Comparison of ENCODE assay signal across 23 cellular contexts in the genomic region with DNA sequence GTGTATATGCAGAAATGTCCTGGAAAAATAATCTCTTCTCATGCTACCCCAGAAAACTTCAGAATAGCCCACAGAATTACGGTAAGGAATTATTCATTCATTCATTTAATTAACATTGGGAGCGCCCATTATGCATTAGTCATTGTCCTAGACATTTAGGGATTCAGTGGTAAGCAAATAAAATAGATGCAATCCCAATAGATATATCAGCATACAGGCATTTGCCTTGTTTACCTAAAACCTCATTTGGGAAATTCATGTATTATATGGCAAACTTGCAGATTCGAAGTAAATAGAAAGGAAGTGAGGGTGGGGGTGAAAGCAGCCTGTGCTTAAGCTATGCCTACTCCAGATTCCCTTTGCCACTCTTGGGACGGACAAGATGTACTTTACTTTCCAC.
DNase-seq lines count a peak whose midpoint lies in the region; ATAC-seq, FAIRE-seq and TF ChIP-seq lines count a peak whose summit lies in the region.
"Had no signal": no experiment of that assay in that cellular context is flagged by ENCODE, and none has a peak within 500 bp of the region (broad histone marks: within the 10 kb centered on the region; RNA-seq: fewer than 3 reads in every experiment).

No MANE protein-coding gene starts in this region.

- no peaks in the 10 kb centered on the region for H3K9me3 ChIP-seq in A549
- no peaks in the 10 kb centered on the region for H3K9me3 ChIP-seq in smooth muscle cell (replicated peaks; ENCODE audit: low read depth)
- no peaks in the 10 kb centered on the region for H3K9me3 ChIP-seq in HAP-1
- H3K9me3 ChIP-seq: BE2C; BLaER1 treated with 17β-estradiol and CSF1 and Interleukin-3, amounts not matched to agents 10 nM and 100 nM had no signal

- CTCF ChIA-PET in A549 (lab: Yijun Ruan, JAX), result interaction anchor here (0.6 to 2.1 kb wide), 3 partner anchors 14 to 285 kb away, joined by 3 to 8 read pairs (median 3); no protein-coding TSS in a partner anchor

- in situ Hi-C loops in HAP-1 (cut with MboI; ENCODE audit: low sequenced_read_pairs), result no loop called here

- no peak for TF ChIP-seq POLR2A in A549 (IDR thresholded peaks at IDR 0.05; ENCODE audit: low read length)

- no peak for TF ChIP-seq RAD21 in A549 (conservative IDR thresholded peaks at IDR 0.05 in 1 of 2, IDR thresholded peaks at IDR 0.05 in 1 of 2)

- H3K4me2 ChIP-seq in A549, result peak overlapping the region; percentile 43
- peak overlapping the region; percentile 33 for H3K4me2 ChIP-seq in smooth muscle cell
- H3K4me2 ChIP-seq: BLaER1 treated with 17β-estradiol and CSF1 and Interleukin-3, amounts not matched to agents 10 nM and 100 nM had no signal

- peaks cover 3% of the 10 kb centered on the region for H3K79me2 ChIP-seq in smooth muscle cell (ENCODE audit: low read depth)

- no peak for FAIRE-seq in A549 (lab: Jason Lieb, UNC)
- FAIRE-seq: A204.1, D721Med, GM12891, GM18507, H54 had no signal

- POLR2A ChIA-PET in A549 (lab: Yijun Ruan, JAX), result no interaction called here

- no peak for ATAC-seq in A549

- H3K4me1 ChIP-seq in A549 (peaks cover 52% of the 10 kb centered on the region), smooth muscle cell (ENCODE audit: low read depth) (peaks cover 11% of the 10 kb centered on the region), HAP-1 (0 out of 2 replicates have a peak, but pooled peaks cover 3% of the 10 kb centered on the region)
- H3K4me1 ChIP-seq: BE2C; BLaER1 treated with 17β-estradiol and CSF1 and Interleukin-3, amounts not matched to agents 10 nM and 100 nM had no signal

- H3K4me3 ChIP-seq in A549 (no peak overlapping the region), fibroblast of mammary gland (ENCODE audit: control insufficient read depth, low read depth, low read length) (no peak overlapping the region), smooth muscle cell (no peak overlapping the region), HAP-1 (no peak overlapping the region)
- H3K4me3 ChIP-seq: BLaER1 treated with 17β-estradiol and CSF1 and Interleukin-3, amounts not matched to agents 10 nM and 100 nM had no signal

- peaks cover 7% of the 10 kb centered on the region for H3F3A ChIP-seq in smooth muscle cell (ENCODE audit: low read depth)

- H4K20me1 ChIP-seq in smooth muscle cell (ENCODE audit: low read depth), result no peaks in the 10 kb centered on the region
- H4K20me1 ChIP-seq: BLaER1 treated with 17β-estradiol and CSF1 and Interleukin-3, amounts not matched to agents 10 nM and 100 nM had no signal

- no peak for TF ChIP-seq EP300 in A549 (IDR thresholded peaks at IDR 0.05)

- H3K9ac ChIP-seq in smooth muscle cell (ENCODE audit: low read depth), result no peak overlapping the region
- H3K9ac ChIP-seq: BLaER1 treated with 17β-estradiol and CSF1 and Interleukin-3, amounts not matched to agents 10 nM and 100 nM had no signal

- 27% methylated on average over 4 of the region's 4 CpGs for WGBS in A549 (ENCODE audit: missing lambda C conversion rate)
- WGBS in smooth muscle cell (ENCODE audit: low lambda C conversion rate), result 82% methylated on average over 4 of the region's 4 CpGs

- H3K36me3 ChIP-seq in smooth muscle cell (ENCODE audit: low read depth) (no peaks in the 10 kb centered on the region), HAP-1 (replicated peaks) (no peaks in the 10 kb centered on the region)
- H3K36me3 ChIP-seq: BE2C; BLaER1 treated with 17β-estradiol and CSF1 and Interleukin-3, amounts not matched to agents 10 nM and 100 nM had no signal

- H3K27me3 ChIP-seq in smooth muscle cell (ENCODE audit: low read depth), result no peaks in the 10 kb centered on the region
- H3K27me3 ChIP-seq in HAP-1 (ENCODE audit: low read depth), result no peaks in the 10 kb centered on the region
- H3K27me3 ChIP-seq: BE2C; BLaER1 treated with 17β-estradiol and CSF1 and Interleukin-3, amounts not matched to agents 10 nM and 100 nM had no signal

- DNase-seq in A549 (ENCODE audit: low read depth in 1 of 2, low spot score in 1 of 2) (no peak), fibroblast of mammary gland (ENCODE audit: low read depth) (peak; percentile 34), smooth muscle cell (lab: John Stamatoyannopoulos, UW; ENCODE audit: unreplicated experiment) (no peak), HAP-1 (ENCODE audit: low spot score in 2 of 2) (no peak), DMS 273 (lab: John Stamatoyannopoulos, UW; ENCODE audit: unreplicated experiment) (no peak)
- no peak for DNase-seq in activated CD4-positive, CD25-positive, alpha-beta regulatory T cell treated with anti-CD3 and anti-CD28 coated beads, Interleukin-2, amount 50 U/mL, for 72 hours
- DNase-seq: ACHN; AML-193; BE2C; CD4-positive, alpha-beta T cell; CD8-positive, alpha-beta memory T cell; DMS53; DMS79 treated with DMSO at 0.1 percent for 48 hours; GF-D8; GOT3; HCEC 1CT had no signal

- peak overlapping the region; percentile 63 to 96 for H3K27ac ChIP-seq in A549
- peak overlapping the region; percentile 53 for H3K27ac ChIP-seq in smooth muscle cell (ENCODE audit: low read depth)
- H3K27ac ChIP-seq: 22Rv1; BLaER1 treated with 17β-estradiol and CSF1 and Interleukin-3, amounts not matched to agents 10 nM and 100 nM had no signal

- no peak overlapping the region for H2AFZ ChIP-seq in smooth muscle cell (ENCODE audit: low read depth)

- no peak for TF ChIP-seq CTCF in A549 (IDR thresholded peaks at IDR 0.05)
- TF ChIP-seq CTCF in fibroblast of mammary gland (conservative IDR thresholded peaks at IDR 0.05; ENCODE audit: control insufficient read depth, insufficient read depth, low read depth, low read length), result no peak
- TF ChIP-seq CTCF in smooth muscle cell (IDR thresholded peaks at IDR 0.05; ENCODE audit: borderline replicate concordance, insufficient read depth, poor library complexity, severe bottlenecking), result no peak

TF ChIP-seq in A549, 52 proteins besides CTCF, POLR2A, EP300 and RAD21:
- TF ChIP-seq MAZ (IDR thresholded peaks at IDR 0.05; ENCODE audit: borderline replicate concordance, low read depth, low read length) (no peak), RNF2 (IDR thresholded peaks at IDR 0.05; ENCODE audit: borderline replicate concordance, low read depth) (no peak), BHLHE40 (IDR thresholded peaks at IDR 0.05; ENCODE audit: low read depth, low read length) (no peak), NPAS2 (CRISPR knock-in tag; IDR thresholded peaks at IDR 0.05; ENCODE audit: borderline replicate concordance) (no peak), CEBPB (IDR thresholded peaks at IDR 0.05) (no peak), GATA3 (IDR thresholded peaks at IDR 0.05; ENCODE audit: borderline replicate concordance) (peak; percentile 53; the same call in 1 of the 2 replicates), CBX2 (IDR thresholded peaks at IDR 0.05; ENCODE audit: borderline replicate concordance, low read depth) (no peak)
